In the genomic region with DNA sequence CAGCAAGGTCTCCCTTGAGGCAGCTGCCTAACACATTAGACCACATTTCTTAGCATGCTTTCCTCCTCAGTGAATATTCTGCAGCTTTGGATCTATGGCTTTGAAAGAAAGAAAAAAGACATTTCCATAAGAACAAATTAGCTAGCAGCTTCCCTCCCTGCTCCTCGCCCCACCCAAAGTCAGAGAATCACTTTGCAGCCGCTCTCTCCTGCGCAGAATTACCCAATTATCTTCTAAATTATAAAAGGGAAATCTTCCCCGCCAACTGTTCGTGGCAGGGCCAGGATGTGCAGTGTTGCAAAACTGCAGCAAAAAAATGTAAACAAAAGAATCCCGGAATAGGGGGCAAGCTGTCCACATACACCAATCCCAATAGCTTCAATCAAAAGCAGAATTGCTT, we compare ENCODE assay signal across 25 cellular contexts.
A peak's percentile ranks its signal among the peaks of the same experiment; 100 is the strongest.
DNase-seq lines count a peak whose midpoint lies in the region.
"Had no signal": no experiment of that assay in that cellular context is flagged by ENCODE, and none has a peak within 500 bp of the region (broad histone marks: within the 10 kb centered on the region; RNA-seq: fewer than 3 reads in every experiment).

No MANE protein-coding gene starts in this region.

- H3K9me3 ChIP-seq in endocrine pancreas (ENCODE audit: control insufficient read depth, low read length), result no peaks in the 10 kb centered on the region
- H3K9me3 ChIP-seq in neuronal stem cell (replicated peaks in 1 of 2; ENCODE audit: control insufficient read depth in 2 of 2, insufficient read depth in 1 of 2, low read depth in 1 of 2, low read length in 2 of 2), result no peaks in the 10 kb centered on the region
- H3K9me3 ChIP-seq: A549, HAP-1 had no signal

- H2BK15ac ChIP-seq in neuronal stem cell (ENCODE audit: low read length), result no peak overlapping the region

- intact Hi-C loops in activated CD4-positive, alpha-beta T cell treated with anti-CD3 and anti-CD28 coated beads, Interleukin-2, amount 10 ng/mL, durations not matched to agents 24 days and 14 days (cut with micrococcal nuclease), result no loop called here

- H2BK5ac ChIP-seq in neuronal stem cell (ENCODE audit: low read length), result no peak overlapping the region

- H2AK5ac ChIP-seq in neuronal stem cell (ENCODE audit: low read depth, low read length), result no peak overlapping the region

- no peak overlapping the region for H3K27ac ChIP-seq in neuronal stem cell (replicated peaks; ENCODE audit: low read length)
- H3K27ac ChIP-seq: A549; BLaER1 treated with 17β-estradiol and CSF1 and Interleukin-3, amounts not matched to agents 10 nM and 100 nM; SJSA1 had no signal

- no peak overlapping the region for H3K4ac ChIP-seq in neuronal stem cell (ENCODE audit: low read length)

- no peak overlapping the region for H2BK120ac ChIP-seq in neuronal stem cell (ENCODE audit: low read depth, low read length)

- H3K79me1 ChIP-seq in neuronal stem cell (ENCODE audit: low read depth, low read length), result no peaks in the 10 kb centered on the region

- no peak overlapping the region for H3K9ac ChIP-seq in endocrine pancreas (ENCODE audit: control insufficient read depth, insufficient read depth, low read length)
- no peak overlapping the region for H3K9ac ChIP-seq in neuronal stem cell (ENCODE audit: low read depth, low read length, poor library complexity)
- H3K9ac ChIP-seq: BLaER1 treated with 17β-estradiol and CSF1 and Interleukin-3, amounts not matched to agents 10 nM and 100 nM had no signal

- no peak overlapping the region for H3K14ac ChIP-seq in neuronal stem cell (ENCODE audit: low read length)

- no peaks in the 10 kb centered on the region for H3K27me3 Mint-ChIP-seq in activated CD4-positive, alpha-beta T cell treated with anti-CD3 and anti-CD28 coated beads, Interleukin-2, amount 10 ng/mL, durations not matched to agents 24 days and 14 days
- H3K27me3 Mint-ChIP-seq: CD4-positive, alpha-beta T cell; T-cell had no signal

- H4K91ac ChIP-seq in neuronal stem cell (ENCODE audit: low read depth, low read length, poor library complexity), result no peak overlapping the region

- no peak overlapping the region for H3K4me3 Mint-ChIP-seq in activated CD4-positive, alpha-beta T cell treated with anti-CD3 and anti-CD28 coated beads, Interleukin-2, amount 10 ng/mL, durations not matched to agents 24 days and 14 days
- H3K4me3 Mint-ChIP-seq: CD4-positive, alpha-beta T cell; HFFc6; T-cell had no signal

- no peaks in the 10 kb centered on the region for H3K4me1 Mint-ChIP-seq in activated CD4-positive, alpha-beta T cell treated with anti-CD3 and anti-CD28 coated beads, Interleukin-2, amount 10 ng/mL, durations not matched to agents 24 days and 14 days
- H3K4me1 Mint-ChIP-seq: T-cell had no signal

- WGBS in neuronal stem cell (ENCODE audit: extremely low coverage in 2 of 2, insufficient read length in 2 of 2, insufficient replicate concordance in 1 of 2), 2 donors, result no CpG with 5 or more reads among the region's 6 CpGs

- H2BK12ac ChIP-seq in neuronal stem cell (ENCODE audit: low read length), result no peak overlapping the region

- no peak overlapping the region for H3K18ac ChIP-seq in neuronal stem cell (ENCODE audit: low read length)

- no peak overlapping the region for H2AFZ ChIP-seq in neuronal stem cell (ENCODE audit: low read length)

- no peak overlapping the region for H3K4me2 ChIP-seq in neuronal stem cell (ENCODE audit: insufficient read depth, low read length, poor library complexity, severe bottlenecking)
- H3K4me2 ChIP-seq: A549 had no signal

- no peaks in the 10 kb centered on the region for H3K36me3 Mint-ChIP-seq in activated CD4-positive, alpha-beta T cell treated with anti-CD3 and anti-CD28 coated beads, Interleukin-2, amount 10 ng/mL, durations not matched to agents 24 days and 14 days (ENCODE audit: low read depth)
- H3K36me3 Mint-ChIP-seq: T-cell had no signal

- H3K9me3 Mint-ChIP-seq in activated CD4-positive, alpha-beta T cell treated with anti-CD3 and anti-CD28 coated beads, Interleukin-2, amount 10 ng/mL, durations not matched to agents 24 days and 14 days, result peaks cover 4% of the 10 kb centered on the region

- no peak overlapping the region for H3K27ac Mint-ChIP-seq in activated CD4-positive, alpha-beta T cell treated with anti-CD3 and anti-CD28 coated beads, Interleukin-2, amount 10 ng/mL, durations not matched to agents 24 days and 14 days
- H3K27ac Mint-ChIP-seq: CD4-positive, alpha-beta T cell; HFFc6; T-cell had no signal

- H3K36me3 ChIP-seq in endocrine pancreas (ENCODE audit: control insufficient read depth, insufficient read depth, low read length), result no peaks in the 10 kb centered on the region
- no peaks in the 10 kb centered on the region for H3K36me3 ChIP-seq in neuronal stem cell (replicated peaks in 1 of 2; ENCODE audit: control insufficient read depth in 2 of 2, insufficient read depth in 2 of 2, low read length in 2 of 2)
- H3K36me3 ChIP-seq: BLaER1 treated with 17β-estradiol and CSF1 and Interleukin-3, amounts not matched to agents 10 nM and 100 nM; HAP-1; SJSA1 had no signal

- H3K4me3 ChIP-seq in endocrine pancreas (ENCODE audit: control insufficient read depth, insufficient read depth, low read length), result peak overlapping the region; percentile 40
- H3K4me3 ChIP-seq in neuronal stem cell (ENCODE audit: low read length in 2 of 2), result no peak overlapping the region
- H3K4me3 ChIP-seq: A549; BLaER1 treated with 17β-estradiol and CSF1 and Interleukin-3, amounts not matched to agents 10 nM and 100 nM; HAP-1; SJSA1 had no signal

- H3K4me1 ChIP-seq in endocrine pancreas (ENCODE audit: control insufficient read depth, insufficient read depth, low read length) (no peaks in the 10 kb centered on the region), neuronal stem cell (ENCODE audit: control insufficient read depth in 2 of 2, insufficient read depth in 1 of 2, low read depth in 1 of 2, low read length in 2 of 2) (no peaks in the 10 kb centered on the region)
- H3K4me1 ChIP-seq: A549, HAP-1, SJSA1 had no signal

- DNase-seq in NCI-H1105 (lab: John Stamatoyannopoulos, UW), result peak; percentile 23
- peak; percentile 66 for DNase-seq in NCI-H1694 (lab: John Stamatoyannopoulos, UW)
- DNase-seq in retina, result peak; percentile 58
- DNase-seq in NCI-H187 (lab: John Stamatoyannopoulos, UW), result no peak
- no peak for DNase-seq in activated CD4-positive, alpha-beta T cell treated with anti-CD3 and anti-CD28 coated beads, Interleukin-2, amount 10 ng/mL, durations not matched to agents 24 days and 14 days
- DNase-seq in neuronal stem cell (ENCODE audit: low spot score), result no peak
- DNase-seq: AML-193; CD4-positive, alpha-beta T cell; DMS53; GOT3; HFFc6; KBM-7; MV-4-11; NCI-H1930; NCI-H2107; NCI-H446; NCI-H524 treated with DMSO at 0.1 percent for 48 hours; NK-92 treated with Interleukin-12 subunit alpha and Interleukin-12 subunit beta, amount 100 ng/mL, for 24 hours; PC-3; T-cell had no signal

- no peak overlapping the region for H4K8ac ChIP-seq in neuronal stem cell (ENCODE audit: low read depth, low read length)

- H3K27me3 ChIP-seq in endocrine pancreas (ENCODE audit: control insufficient read depth, insufficient read depth, low read length) (no peaks in the 10 kb centered on the region), neuronal stem cell (ENCODE audit: control insufficient read depth in 3 of 3, insufficient read depth in 3 of 3, low read depth in 1 of 3, low read length in 3 of 3) (no peaks in the 10 kb centered on the region)
- H3K27me3 ChIP-seq: BLaER1 treated with 17β-estradiol and CSF1 and Interleukin-3, amounts not matched to agents 10 nM and 100 nM; SJSA1 had no signal

- H3K23ac ChIP-seq in neuronal stem cell (ENCODE audit: low read depth, low read length, poor library complexity), result no peak overlapping the region

Comparison
In these comparisons a context has a peak if more than half of its experiments do, and no peak if none do; other contexts are left out.
1. DNase-seq: peak in NCI-H1105 (single experiment), NCI-H1694 (single experiment) and retina (single experiment); none in NCI-H187 (0 of 2), activated CD4-positive, alpha-beta T cell treated with anti-CD3 and anti-CD28 coated beads, Interleukin-2, amount 10 ng/mL, durations not matched to agents 24 days and 14 days (single experiment) and neuronal stem cell (single experiment).